Comparison of ENCODE assay signal across 12 cellular contexts in genomic region chr22:24807284-24807950, GRCh38. TPM values are rescaled to one million over a fixed set of nuclear protein-coding genes. Genes with fewer than 3 reads are reported as not detected.
DNase-seq lines count a peak whose midpoint lies in the region; ATAC-seq and TF ChIP-seq lines count a peak whose summit lies in the region.
"Had no signal": no experiment of that assay in that cellular context is flagged by ENCODE, and none has a peak within 500 bp of the region (broad histone marks: within the 10 kb centered on the region; RNA-seq: fewer than 3 reads in every experiment).

No MANE protein-coding gene starts in this region.

- H2BK12ac ChIP-seq in neuronal stem cell (ENCODE audit: low read length): peak overlapping the region; percentile 8

- peaks cover 9% of the 10 kb centered on the region for H3K4me1 Mint-ChIP-seq in CD8-positive, alpha-beta T cell (ENCODE audit: low read depth)

- no peaks in the 10 kb centered on the region for H4K20me1 ChIP-seq in mammary epithelial cell (ENCODE audit: insufficient read depth, low read length)

- H3K4me3 ChIP-seq in CD8-positive, alpha-beta T cell (ENCODE audit: low read depth, low read length): no peak overlapping the region
- no peak overlapping the region for H3K4me3 ChIP-seq in gastroesophageal sphincter
- no peak overlapping the region for H3K4me3 ChIP-seq in neuronal stem cell (ENCODE audit: low read length in 2 of 2)
- H3K4me3 ChIP-seq in mammary epithelial cell (replicated peaks in 1 of 3; ENCODE audit: insufficient read depth in 1 of 3, low read depth in 2 of 3, low read length in 3 of 3): no peak overlapping the region

- no peak overlapping the region for H3K27ac ChIP-seq in CD8-positive, alpha-beta T cell (ENCODE audit: low read depth, low read length)
- H3K27ac ChIP-seq in VCaP: peak overlapping the region; percentile 74; the same call in 1 of the 2 replicates
- H3K27ac ChIP-seq in gastroesophageal sphincter: peak overlapping the region in 3 of 4 donors; percentile 82 to 86 (median 84)
- no peak overlapping the region for H3K27ac ChIP-seq in neuronal stem cell (replicated peaks; ENCODE audit: low read length)
- no peak overlapping the region for H3K27ac ChIP-seq in mammary epithelial cell (ENCODE audit: insufficient read depth, low read depth, low read length)

- no peak overlapping the region for H3K14ac ChIP-seq in neuronal stem cell (ENCODE audit: low read length)

- H3K36me3 ChIP-seq in CD8-positive, alpha-beta T cell (ENCODE audit: insufficient read depth, low read length): no peaks in the 10 kb centered on the region
- H3K36me3 ChIP-seq in gastroesophageal sphincter: no peaks in the 10 kb centered on the region
- no peaks in the 10 kb centered on the region for H3K36me3 ChIP-seq in neuronal stem cell (replicated peaks in 1 of 2; ENCODE audit: control insufficient read depth in 2 of 2, insufficient read depth in 2 of 2, low read length in 2 of 2)
- no peaks in the 10 kb centered on the region for H3K36me3 ChIP-seq in mammary epithelial cell (ENCODE audit: insufficient read depth, low read length)

- WGBS in gastroesophageal sphincter (ENCODE audit: low coverage in 1 of 2), 2 donors: 52% methylated on average over 5 of the region's 11 CpGs; no CpG with 5 or more reads in 1 of the 2 donors
- no CpG with 5 or more reads among the region's 11 CpGs for WGBS in neuronal stem cell (ENCODE audit: extremely low coverage in 2 of 2, insufficient read length in 2 of 2, insufficient replicate concordance in 1 of 2), 2 donors
- 20% methylated on average over 11 of the region's 11 CpGs for WGBS in mammary epithelial cell (ENCODE audit: low coverage, missing lambda C conversion rate)

- DNase-seq in CD8-positive, alpha-beta T cell: no peak
- DNase-seq in neuronal stem cell (ENCODE audit: low spot score) (no peak), NCI-H2107 treated with DMSO at 0.1 percent for 48 hours (lab: John Stamatoyannopoulos, UW; ENCODE audit: unreplicated experiment) (no peak), GDM1 (lab: John Stamatoyannopoulos, UW) (no peak), mammary epithelial cell (no peak)
- DNase-seq: activated B cell treated with CpG ODN at 0.5 μM for 24 hours; DND-41; NK-92 treated with Interleukin-12 subunit alpha and Interleukin-12 subunit beta, amount 100 ng/mL, for 24 hours had no signal

- H4K8ac ChIP-seq in neuronal stem cell (ENCODE audit: low read depth, low read length): no peak overlapping the region

- in situ Hi-C loops in mammary epithelial cell (cut with MboI; ENCODE audit: low sequenced_read_pairs in 2 of 2): no loop called here

- H3K9me3 Mint-ChIP-seq in CD8-positive, alpha-beta T cell: no peaks in the 10 kb centered on the region
- H3K9me3 Mint-ChIP-seq: activated B cell treated with CpG ODN at 0.5 μM for 24 hours had no signal

- no peak overlapping the region for H3K4ac ChIP-seq in neuronal stem cell (ENCODE audit: low read length)

- no peak overlapping the region for H2BK5ac ChIP-seq in neuronal stem cell (ENCODE audit: low read length)

- no peak overlapping the region for H3K23ac ChIP-seq in neuronal stem cell (ENCODE audit: low read depth, low read length, poor library complexity)

- no TSS peak for BruUV-seq in mammary epithelial cell (replicated peaks; lab: Mats Ljungman, UMichigan)

- H3K4me1 ChIP-seq in CD8-positive, alpha-beta T cell (ENCODE audit: insufficient read depth, low read length): peaks cover 4% of the 10 kb centered on the region
- H3K4me1 ChIP-seq in gastroesophageal sphincter (peaks cover 0 to 58% (median 18%) of the 10 kb centered on the region in 3 donors), neuronal stem cell (ENCODE audit: control insufficient read depth in 2 of 2, insufficient read depth in 1 of 2, low read depth in 1 of 2, low read length in 2 of 2) (peaks cover 4 to 19% of the 10 kb centered on the region in 2 donors), mammary epithelial cell (ENCODE audit: insufficient read depth, low read length) (peaks cover 4% of the 10 kb centered on the region)

- H3K18ac ChIP-seq in neuronal stem cell (ENCODE audit: low read length): peak overlapping the region; percentile 68

- H2BK120ac ChIP-seq in neuronal stem cell (ENCODE audit: low read depth, low read length): no peak overlapping the region

- H2AFZ ChIP-seq in neuronal stem cell (ENCODE audit: low read length) (no peak overlapping the region), mammary epithelial cell (ENCODE audit: low read depth, low read length) (no peak overlapping the region)

- no peak overlapping the region for H2BK15ac ChIP-seq in neuronal stem cell (ENCODE audit: low read length)

- H3K36me3 Mint-ChIP-seq in CD8-positive, alpha-beta T cell: no peaks in the 10 kb centered on the region

- H4K91ac ChIP-seq in neuronal stem cell (ENCODE audit: low read depth, low read length, poor library complexity): no peak overlapping the region

- peak overlapping the region; percentile 40 for H3K4me3 Mint-ChIP-seq in CD8-positive, alpha-beta T cell

- ATAC-seq in CD8-positive, alpha-beta T cell: no peak
- ATAC-seq in gastroesophageal sphincter (no peak), HG02759 (IDR thresholded peaks at IDR 0.05; ENCODE audit: unreplicated experiment) (no peak)

- CTCF ChIA-PET in CD8-positive, alpha-beta T cell (lab: Charles Lee): interaction anchor here (1.0 kb wide), 1 partner anchor 50 kb away, joined by 3 read pairs; no protein-coding TSS in a partner anchor
- CTCF ChIA-PET in mammary epithelial cell (lab: Charles Lee; ENCODE audit: low non-redundant PET): no interaction called here

- TF ChIP-seq POLR2A in gastroesophageal sphincter (IDR thresholded peaks at IDR 0.05): no peak

- intact Hi-C loops in CD8-positive, alpha-beta T cell (cut with DNase I, micrococcal nuclease): loop anchor here in 1 of 2 experiments (5.0 kb wide), 1 partner anchor 250 kb away; the partner anchor contains the start of genes GUCD1 and SNRPD3
- intact Hi-C loops in mammary epithelial cell (cut with micrococcal nuclease): no loop called here

- dilution Hi-C loops in mammary epithelial cell (cut with HindIII; ENCODE audit: low sequenced_read_pairs): no loop called here

- TF ChIP-seq CTCF in CD8-positive, alpha-beta T cell (IDR thresholded peaks at IDR 0.05): no peak
- TF ChIP-seq CTCF in VCaP (conservative IDR thresholded peaks at IDR 0.05): no peak
- no peak for TF ChIP-seq CTCF in gastroesophageal sphincter (IDR thresholded peaks at IDR 0.05)
- no peak for TF ChIP-seq CTCF in mammary epithelial cell (conservative IDR thresholded peaks at IDR 0.05 in 1 of 2, IDR thresholded peaks at IDR 0.05 in 1 of 2; ENCODE audit: extremely low read depth in 1 of 2, insufficient read depth in 1 of 2, low read depth in 1 of 2, low read length in 2 of 2)

- H3K27ac Mint-ChIP-seq in CD8-positive, alpha-beta T cell: peak overlapping the region; percentile 2
- H3K27ac Mint-ChIP-seq: activated B cell treated with CpG ODN at 0.5 μM for 24 hours had no signal

- H3K27me3 Mint-ChIP-seq in CD8-positive, alpha-beta T cell (ENCODE audit: low read depth): no peaks in the 10 kb centered on the region

- H3K27me3 ChIP-seq in CD8-positive, alpha-beta T cell (ENCODE audit: insufficient read depth, low read length): no peaks in the 10 kb centered on the region
- no peaks in the 10 kb centered on the region for H3K27me3 ChIP-seq in gastroesophageal sphincter
- H3K27me3 ChIP-seq in neuronal stem cell (ENCODE audit: control insufficient read depth in 3 of 3, insufficient read depth in 3 of 3, low read depth in 1 of 3, low read length in 3 of 3): peaks cover 0 to 21% (median 8%) of the 10 kb centered on the region in 3 experiments
- H3K27me3 ChIP-seq in mammary epithelial cell (ENCODE audit: insufficient read depth, low read length): peaks cover 11% of the 10 kb centered on the region

- H3K79me1 ChIP-seq in neuronal stem cell (ENCODE audit: low read depth, low read length): no peaks in the 10 kb centered on the region

- H3K9ac ChIP-seq in neuronal stem cell (ENCODE audit: low read depth, low read length, poor library complexity) (no peak overlapping the region), mammary epithelial cell (ENCODE audit: insufficient read depth, low read length) (no peak overlapping the region)

- H3K79me2 ChIP-seq in mammary epithelial cell (ENCODE audit: insufficient read depth, low read length): no peaks in the 10 kb centered on the region

- peak overlapping the region; percentile 38 for H2AK5ac ChIP-seq in neuronal stem cell (ENCODE audit: low read depth, low read length)

- TF ChIP-seq EP300 in gastroesophageal sphincter (IDR thresholded peaks at IDR 0.05): no peak

- no peak overlapping the region for H3K4me2 ChIP-seq in neuronal stem cell (ENCODE audit: insufficient read depth, low read length, poor library complexity, severe bottlenecking)
- no peak overlapping the region for H3K4me2 ChIP-seq in mammary epithelial cell (ENCODE audit: insufficient read depth, low read depth, low read length)

- POLR2A ChIA-PET in CD8-positive, alpha-beta T cell (lab: Charles Lee): no interaction called here

- H3K9me3 ChIP-seq in CD8-positive, alpha-beta T cell (ENCODE audit: low read length): no peaks in the 10 kb centered on the region
- no peaks in the 10 kb centered on the region for H3K9me3 ChIP-seq in gastroesophageal sphincter
- no peaks in the 10 kb centered on the region for H3K9me3 ChIP-seq in neuronal stem cell (replicated peaks in 1 of 2; ENCODE audit: control insufficient read depth in 2 of 2, insufficient read depth in 1 of 2, low read depth in 1 of 2, low read length in 2 of 2)
- H3K9me3 ChIP-seq in mammary epithelial cell (replicated peaks; ENCODE audit: insufficient read depth, low read length): no peaks in the 10 kb centered on the region

RNA-seq across cellular contexts. Expression of gene SGSM1, which starts 1.4 kb away (rescaled TPM):
- 1 to 10 TPM in 1 of 2 experiments, under 1 TPM in 1; 0.84 to 1.7 TPM for total RNA-seq in CD8-positive, alpha-beta T cell
- total RNA-seq in gastroesophageal sphincter (1 to 10 TPM; 1.8 to 4.2 (median 2.4) TPM), mammary epithelial cell (not detected)
- 2.0 TPM for polyA plus RNA-seq in neuronal stem cell (2013, experiment 1 of 2)
- polyA plus RNA-seq in neuronal stem cell (2013, experiment 2 of 2): 1.6 TPM
- polyA plus RNA-seq in mammary epithelial cell: 0.01 TPM
- polyA minus RNA-seq in mammary epithelial cell: 0.78 TPM

RNA-seq across cellular contexts. Expression of gene PIWIL3, which starts 32.9 kb away (rescaled TPM):
- not detected for total RNA-seq in CD8-positive, alpha-beta T cell
- not detected for total RNA-seq in gastroesophageal sphincter
- not detected for polyA plus RNA-seq in neuronal stem cell (2013, experiment 1 of 2)
- polyA plus RNA-seq in neuronal stem cell (2013, experiment 2 of 2): not detected
- not detected for total RNA-seq in mammary epithelial cell
- polyA plus RNA-seq in mammary epithelial cell: not detected
- polyA minus RNA-seq in mammary epithelial cell: not detected
- total RNA-seq: activated B cell treated with CpG ODN at 0.5 μM for 24 hours, urinary bladder had no signal
- polyA plus RNA-seq: urinary bladder had no signal

Comparison
In these comparisons a context has a peak if more than half of its experiments do, and no peak if none do; other contexts are left out.
1. H3K27ac ChIP-seq: peak in VCaP (single experiment) and gastroesophageal sphincter (3 of 4); none in CD8-positive, alpha-beta T cell (single experiment), neuronal stem cell (single experiment) and mammary epithelial cell (single experiment).